1 cellular context compared by ENCODE assay signal in genomic region chr12:59973515-59973914, GRCh38.
A peak's percentile ranks its signal among the peaks of the same experiment; 100 is the strongest.
TF ChIP-seq lines count a peak whose summit lies in the region.

No MANE protein-coding gene starts in this region.

TF ChIP-seq in SK-N-SH treated with all-trans-retinoic acid at 6 μM for 48 hours, 23 proteins besides CTCF, POLR2A, EP300 and RAD21 (continued from another document):
- TF ChIP-seq CREB5 (CRISPR knock-in tag; IDR thresholded peaks at IDR 0.05; ENCODE audit: low read depth) (peak; percentile 88), POU6F1 (CRISPR knock-in tag; IDR thresholded peaks at IDR 0.05; ENCODE audit: borderline replicate concordance, low read depth) (no peak), ZFP30 (CRISPR knock-in tag; IDR thresholded peaks at IDR 0.05) (no peak)
